ENCODE assay signal across 1 cellular context in genomic region chr19:1247747-1248453, GRCh38.
TF ChIP-seq lines count a peak whose summit lies in the region.

No MANE protein-coding gene starts in this region.

TF ChIP-seq in K562, 482 proteins besides CTCF, POLR2A, EP300 and RAD21 (continued from another document and continues in another):
- TF ChIP-seq CUX1 (CRISPR knock-in tag; IDR thresholded peaks at IDR 0.05) (no peak), REST (CRISPR knock-in tag; IDR thresholded peaks at IDR 0.05; ENCODE audit: low read depth) (peak; percentile 33; the same call in 1 of the 2 replicates), NONO (IDR thresholded peaks at IDR 0.05; ENCODE audit: low read depth in 2 of 2, low read length in 1 of 2) (peak in 1 of 2 experiments; percentile 85; a peak in 2 of 4 replicates), GMEB1 (CRISPR knock-in tag; IDR thresholded peaks at IDR 0.05) (no peak), FOXP4 (CRISPR knock-in tag; IDR thresholded peaks at IDR 0.05; ENCODE audit: borderline replicate concordance) (peak; percentile 27; the same call in 1 of the 2 replicates), ELF2 (CRISPR knock-in tag; IDR thresholded peaks at IDR 0.05) (0 out of 2 replicates have a peak, but pooled peaks have one; percentile 15), MTF1 (CRISPR knock-in tag; IDR thresholded peaks at IDR 0.05; ENCODE audit: borderline replicate concordance) (no peak), NCOA4 (IDR thresholded peaks at IDR 0.05; ENCODE audit: partially characterized antibody) (no peak), NR1H2 (CRISPR knock-in tag; IDR thresholded peaks at IDR 0.05) (no peak), TSHZ1 (CRISPR knock-in tag; IDR thresholded peaks at IDR 0.05) (no peak), USF2 (CRISPR knock-in tag; IDR thresholded peaks at IDR 0.05) (no peak), ELK3 (CRISPR knock-in tag; IDR thresholded peaks at IDR 0.05) (no peak), MXI1 (IDR thresholded peaks at IDR 0.05; ENCODE audit: low read depth, low read length) (no peak; the same call in 1 of the 2 replicates), ETV5 (CRISPR knock-in tag; IDR thresholded peaks at IDR 0.05; ENCODE audit: low read depth) (peak; percentile 88), ZNF253 (CRISPR knock-in tag; conservative IDR thresholded peaks at IDR 0.05) (no peak), ZC3H11A (IDR thresholded peaks at IDR 0.05; ENCODE audit: low read depth, low read length) (no peak), GTF2F1 (IDR thresholded peaks at IDR 0.05; ENCODE audit: low read depth, low read length) (no peak), ZNF175 (CRISPR knock-in tag; IDR thresholded peaks at IDR 0.05; ENCODE audit: low read depth) (no peak), SIN3A (IDR thresholded peaks at IDR 0.05; ENCODE audit: borderline replicate concordance in 2 of 2, control insufficient read depth in 1 of 2, low read depth in 2 of 2, low read length in 2 of 2) (peak; percentile 58 to 61; a peak in 2 of 4 replicates), ATF2 (CRISPR knock-in tag; IDR thresholded peaks at IDR 0.05) (no peak), CHAMP1 (IDR thresholded peaks at IDR 0.05) (no peak), ZBTB2 (IDR thresholded peaks at IDR 0.05) (peak; percentile 32; the same call in 1 of the 2 replicates), MLLT1 (IDR thresholded peaks at IDR 0.05) (no peak), GABPA (tag; conservative IDR thresholded peaks at IDR 0.05; ENCODE audit: low read depth) (peak; percentile 74)
